Comparison of ENCODE assay signal across 1 cellular context in genomic region chr18:9671214-9671613, GRCh38.
TF ChIP-seq lines count a peak whose summit lies in the region.

No MANE protein-coding gene starts in this region.

TF ChIP-seq in GM23338, 12 proteins besides CTCF, POLR2A, EP300 and RAD21 (continued from another document):
- no peak for TF ChIP-seq ZNF462 (CRISPR knock-in tag; IDR thresholded peaks at IDR 0.05)
- no peak for TF ChIP-seq ZNF114 (CRISPR knock-in tag; IDR thresholded peaks at IDR 0.05)
- no peak for TF ChIP-seq EZH2phosphoT487 (IDR thresholded peaks at IDR 0.05; ENCODE audit: unreplicated experiment)
TF ChIP-seq in GM23338: peak in this region for 0.
